ENCODE assay signal across 15 cellular contexts in the genomic region with DNA sequence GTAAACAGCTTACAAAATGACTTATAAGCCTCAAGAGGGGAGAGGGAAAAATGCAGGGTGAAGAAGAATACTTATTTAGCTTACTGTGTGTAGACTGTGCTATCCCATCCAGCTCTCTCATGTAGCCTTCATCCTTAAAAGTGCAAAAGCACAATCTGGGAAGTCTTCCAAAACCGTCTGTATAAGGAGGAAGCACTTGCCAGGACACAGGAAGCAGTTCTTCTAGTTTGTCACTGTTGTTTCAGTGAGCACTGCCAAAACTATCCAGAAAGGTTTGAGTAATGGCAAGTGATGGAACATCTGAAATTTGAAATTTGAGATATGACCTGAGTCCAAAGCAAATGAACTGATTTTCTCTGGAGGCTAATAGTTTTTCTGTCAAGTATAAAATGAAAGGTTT.
DNase-seq lines count a peak whose midpoint lies in the region; TF ChIP-seq lines count a peak whose summit lies in the region.
"Had no signal": no experiment of that assay in that cellular context is flagged by ENCODE, and none has a peak within 500 bp of the region (broad histone marks: within the 10 kb centered on the region; RNA-seq: fewer than 3 reads in every experiment).

No MANE protein-coding gene starts in this region.

- H3K27ac Mint-ChIP-seq in Caco-2 (ENCODE audit: unreplicated experiment), result no peak overlapping the region
- H3K27ac Mint-ChIP-seq: CD14-positive monocyte had no signal

- H3K36me3 Mint-ChIP-seq in Caco-2 (ENCODE audit: insufficient read depth, unreplicated experiment), result no peaks in the 10 kb centered on the region
- H3K36me3 Mint-ChIP-seq: CD14-positive monocyte had no signal

- H3F3A ChIP-seq in PC-9 (ENCODE audit: insufficient read depth, low read depth), result no peaks in the 10 kb centered on the region

- CTCF ChIA-PET in PC-9 (lab: Charles Lee), result no interaction called here
- CTCF ChIA-PET in HEK293T (lab: Yijun Ruan, JAX), result interaction anchor here (0.5 kb wide), 1 partner anchor 742 kb away, joined by 5 read pairs; no protein-coding TSS in a partner anchor
- CTCF ChIA-PET in Caco-2 (lab: Charles Lee), result no interaction called here

- POLR2A ChIA-PET in PC-9 (lab: Charles Lee; ENCODE audit: unreplicated experiment) (no interaction called here), HEK293T (lab: Yijun Ruan, JAX) (no interaction called here), Caco-2 (lab: Charles Lee) (no interaction called here)

- peaks cover 3% of the 10 kb centered on the region for H3K27me3 Mint-ChIP-seq in Caco-2 (ENCODE audit: insufficient read depth, unreplicated experiment)

- no peaks in the 10 kb centered on the region for H3K9me2 ChIP-seq in PC-9 (ENCODE audit: insufficient read depth)

- H3K9me3 Mint-ChIP-seq in Caco-2 (ENCODE audit: unreplicated experiment), result no peaks in the 10 kb centered on the region

- intact Hi-C loops in PC-9 (cut with micrococcal nuclease; ENCODE audit: unreplicated experiment) (no loop called here), Caco-2 (cut with micrococcal nuclease; ENCODE audit: unreplicated experiment) (no loop called here)

- H3K9me3 ChIP-seq in PC-9 (ENCODE audit: insufficient read depth, low read depth) (no peaks in the 10 kb centered on the region), Caco-2 (no peaks in the 10 kb centered on the region)

- no peaks in the 10 kb centered on the region for H3K27me3 ChIP-seq in PC-9 (ENCODE audit: insufficient read depth, low read depth)
- no peaks in the 10 kb centered on the region for H3K27me3 ChIP-seq in Caco-2 (replicated peaks; ENCODE audit: control insufficient read depth, insufficient read depth, low read length)

- peak; percentile 6 for DNase-seq in EH (ENCODE audit: low read depth)
- peak; percentile 3 for DNase-seq in HT-29 (ENCODE audit: low spot score)
- no peak for DNase-seq in PC-9
- peak; percentile 9 for DNase-seq in kidney tubule cell (ENCODE audit: low spot score)
- no peak for DNase-seq in coronary artery (ENCODE audit: low spot score)
- DNase-seq in HEK293T (ENCODE audit: extremely low spot score), result no peak
- DNase-seq in Caco-2, result no peak
- no peak for DNase-seq in activated CD8-positive, alpha-beta memory T cell treated with anti-CD3 and anti-CD28 coated beads for 24 hours
- DNase-seq: ACHN, AML-193, COR-L47, NCI-H1092 treated with DMSO at 0.1 percent for 48 hours had no signal

- no peak overlapping the region for H3K4me2 ChIP-seq in PC-9
- H3K4me2 ChIP-seq: KMS-11 had no signal

- H3K79me2 ChIP-seq in PC-9 (ENCODE audit: low read depth), result no peaks in the 10 kb centered on the region

- no peaks in the 10 kb centered on the region for H4K20me1 ChIP-seq in PC-9 (ENCODE audit: insufficient read depth)

- H3K4me3 ChIP-seq in PC-9 (no peak overlapping the region), coronary artery (no peak overlapping the region), Caco-2 (ENCODE audit: low read depth, low read length) (no peak overlapping the region)
- H3K4me3 ChIP-seq: GM12878 had no signal

- H3K36me3 ChIP-seq in PC-9 (ENCODE audit: low read depth) (no peaks in the 10 kb centered on the region), Caco-2 (ENCODE audit: control insufficient read depth, insufficient read depth, low read length) (no peaks in the 10 kb centered on the region)

- H3K27ac ChIP-seq in PC-9 (no peak overlapping the region), coronary artery (no peak overlapping the region)
- H3K27ac ChIP-seq: KMS-11 had no signal

- TF ChIP-seq CTCF in PC-9 (conservative IDR thresholded peaks at IDR 0.05) (no peak), coronary artery (IDR thresholded peaks at IDR 0.05) (no peak), Caco-2 (IDR thresholded peaks at IDR 0.05; ENCODE audit: insufficient read depth in 1 of 2, low read depth in 1 of 2, low read length in 1 of 2, severe bottlenecking in 1 of 2, unreplicated experiment in 1 of 2) (no peak)

- 0 out of 2 replicates have a peak overlapping the region, but pooled peaks have one; percentile 3 for H2AFZ ChIP-seq in PC-9

- H3K4me1 Mint-ChIP-seq in Caco-2 (ENCODE audit: low read depth, unreplicated experiment), result no peaks in the 10 kb centered on the region
- H3K4me1 Mint-ChIP-seq: CD14-positive monocyte had no signal

- BruUV-seq in PC-9 (replicated peaks; lab: Mats Ljungman, UMichigan) (no TSS peak), Caco-2 (replicated peaks; lab: Mats Ljungman, UMichigan) (no TSS peak)

- H3K4me1 ChIP-seq in PC-9 (replicated peaks; ENCODE audit: insufficient read depth) (no peaks in the 10 kb centered on the region), Caco-2 (no peaks in the 10 kb centered on the region)

- no peak overlapping the region for H3K4me3 Mint-ChIP-seq in Caco-2 (ENCODE audit: unreplicated experiment)
- H3K4me3 Mint-ChIP-seq: CD14-positive monocyte had no signal

TF ChIP-seq in HEK293T, 16 proteins besides CTCF, POLR2A, EP300 and RAD21:
- no peak for TF ChIP-seq FOXA1 (IDR thresholded peaks at IDR 0.05)
- TF ChIP-seq FOXK2 (IDR thresholded peaks at IDR 0.05), result no peak
- no peak for TF ChIP-seq HDGF (IDR thresholded peaks at IDR 0.05; ENCODE audit: borderline replicate concordance)
- TF ChIP-seq, protein P1, sequence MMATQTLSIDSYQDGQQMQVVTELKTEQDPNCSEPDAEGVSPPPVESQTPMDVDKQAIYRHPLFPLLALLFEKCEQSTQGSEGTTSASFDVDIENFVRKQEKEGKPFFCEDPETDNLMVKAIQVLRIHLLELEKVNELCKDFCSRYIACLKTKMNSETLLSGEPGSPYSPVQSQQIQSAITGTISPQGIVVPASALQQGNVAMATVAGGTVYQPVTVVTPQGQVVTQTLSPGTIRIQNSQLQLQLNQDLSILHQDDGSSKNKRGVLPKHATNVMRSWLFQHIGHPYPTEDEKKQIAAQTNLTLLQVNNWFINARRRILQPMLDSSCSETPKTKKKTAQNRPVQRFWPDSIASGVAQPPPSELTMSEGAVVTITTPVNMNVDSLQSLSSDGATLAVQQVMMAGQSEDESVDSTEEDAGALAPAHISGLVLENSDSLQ (IDR thresholded peaks at IDR 0.05), result no peak
- no peak for TF ChIP-seq SUZ12 (IDR thresholded peaks at IDR 0.05)
- TF ChIP-seq TARDBP (IDR thresholded peaks at IDR 0.05), result no peak
- no peak for TF ChIP-seq LEF1 (IDR thresholded peaks at IDR 0.05; ENCODE audit: borderline replicate concordance)
TF ChIP-seq in HEK293T: peak in this region for 0.

Comparison
In these comparisons a context has a peak if more than half of its experiments do, and no peak if none do; other contexts are left out.
1. DNase-seq: peak in EH (single experiment), HT-29 (single experiment) and kidney tubule cell (single experiment); none in PC-9 (0 of 2), coronary artery (single experiment), HEK293T (single experiment), Caco-2 (0 of 2) and activated CD8-positive, alpha-beta memory T cell treated with anti-CD3 and anti-CD28 coated beads for 24 hours (single experiment).